Comparison of ENCODE assay signal across 12 cellular contexts in genomic region chr2:144233226-144234114, GRCh38.
DNase-seq lines count a peak whose midpoint lies in the region; ATAC-seq lines count a peak whose summit lies in the region.
"Had no signal": no experiment of that assay in that cellular context is flagged by ENCODE, and none has a peak within 500 bp of the region (broad histone marks: within the 10 kb centered on the region; RNA-seq: fewer than 3 reads in every experiment).

No MANE protein-coding gene starts in this region.

- peak overlapping the region; percentile 32 for H3K4me3 Mint-ChIP-seq in activated T-cell treated with anti-CD3 and anti-CD28 coated beads, Interleukin-2, amount 50 U/mL, for 24 hours
- H3K4me3 Mint-ChIP-seq in central memory CD8-positive, alpha-beta T cell: peak overlapping the region; percentile 67

- H3K27ac Mint-ChIP-seq in activated T-cell treated with anti-CD3 and anti-CD28 coated beads, Interleukin-2, amount 50 U/mL, for 24 hours: peak overlapping the region; percentile 81
- peak overlapping the region; percentile 52 for H3K27ac Mint-ChIP-seq in central memory CD8-positive, alpha-beta T cell (ENCODE audit: low read depth)

- peaks cover 11% of the 10 kb centered on the region for H3K36me3 Mint-ChIP-seq in activated T-cell treated with anti-CD3 and anti-CD28 coated beads, Interleukin-2, amount 50 U/mL, for 24 hours (ENCODE audit: low read depth)
- H3K36me3 Mint-ChIP-seq in central memory CD8-positive, alpha-beta T cell (ENCODE audit: insufficient read depth): peaks cover 4% of the 10 kb centered on the region

- peak overlapping the region; percentile 6 for H3K27ac ChIP-seq in substantia nigra (ENCODE audit: low read depth, low read length, poor library complexity, severe bottlenecking)
- H3K27ac ChIP-seq: vagina had no signal

- ATAC-seq in central memory CD8-positive, alpha-beta T cell (replicated peaks; ENCODE audit: extremely low read depth, poor library complexity, severe bottlenecking): peak; percentile 37
- ATAC-seq in HG02981 (IDR thresholded peaks at IDR 0.05; ENCODE audit: unreplicated experiment) (no peak), GM18858 (IDR thresholded peaks at IDR 0.05; ENCODE audit: unreplicated experiment) (no peak)
- ATAC-seq: left lobe of liver had no signal

- H3K4me1 Mint-ChIP-seq in activated T-cell treated with anti-CD3 and anti-CD28 coated beads, Interleukin-2, amount 50 U/mL, for 24 hours (ENCODE audit: low read depth): peaks cover 70% of the 10 kb centered on the region
- H3K4me1 Mint-ChIP-seq in central memory CD8-positive, alpha-beta T cell: peaks cover 64% of the 10 kb centered on the region

- peaks cover 4% of the 10 kb centered on the region for H3K9me3 Mint-ChIP-seq in activated T-cell treated with anti-CD3 and anti-CD28 coated beads, Interleukin-2, amount 50 U/mL, for 24 hours
- no peaks in the 10 kb centered on the region for H3K9me3 Mint-ChIP-seq in central memory CD8-positive, alpha-beta T cell

- no peak for DNase-seq in activated T-cell treated with anti-CD3 and anti-CD28 coated beads, Interleukin-2, amount 50 U/mL, for 24 hours
- DNase-seq in activated T-cell treated with anti-CD3 and anti-CD28 coated beads, Interleukin-2, amount 50 U/mL, for 48 hours: no peak
- peak; percentile 43 for DNase-seq in OCI-M1 (lab: John Stamatoyannopoulos, UW)
- no peak for DNase-seq in central memory CD8-positive, alpha-beta T cell (ENCODE audit: low spot score in 2 of 2)
- DNase-seq in substantia nigra (lab: John Stamatoyannopoulos, UW): peak in 4 of 49 donors; percentile 8 to 29 (median 15)
- no peak for DNase-seq in stimulated activated CD4-positive, alpha-beta T cell treated with anti-CD3 and anti-CD28 coated beads, Interleukin-4, amount 100 ng/mL, for 24 hours
- DNase-seq: activated CD8-positive, alpha-beta memory T cell treated with anti-CD3 and anti-CD28 coated beads, Interleukin-2, amount 50 U/mL, for 4 hours; NCI-H2081 treated with DMSO at 0.1 percent for 48 hours had no signal

- no peaks in the 10 kb centered on the region for H3K27me3 Mint-ChIP-seq in activated T-cell treated with anti-CD3 and anti-CD28 coated beads, Interleukin-2, amount 50 U/mL, for 24 hours
- no peaks in the 10 kb centered on the region for H3K27me3 Mint-ChIP-seq in central memory CD8-positive, alpha-beta T cell
